ENCODE assay signal across 1 cellular context in genomic region chr5:682651-683358, GRCh38. TPM values are rescaled to one million over a fixed set of nuclear protein-coding genes. Genes with fewer than 3 reads are reported as not detected.
"Had no signal": no experiment of that assay in that cellular context is flagged by ENCODE, and none has a peak within 500 bp of the region (broad histone marks: within the 10 kb centered on the region; RNA-seq: fewer than 3 reads in every experiment).

No MANE protein-coding gene starts in this region.

RNA-seq across cellular contexts. Expression of gene TPPP, which starts 10.3 kb away (rescaled TPM):
- total RNA-seq: smooth muscle cell had no signal
- polyA plus RNA-seq: smooth muscle cell had no signal
